In the genomic region with DNA sequence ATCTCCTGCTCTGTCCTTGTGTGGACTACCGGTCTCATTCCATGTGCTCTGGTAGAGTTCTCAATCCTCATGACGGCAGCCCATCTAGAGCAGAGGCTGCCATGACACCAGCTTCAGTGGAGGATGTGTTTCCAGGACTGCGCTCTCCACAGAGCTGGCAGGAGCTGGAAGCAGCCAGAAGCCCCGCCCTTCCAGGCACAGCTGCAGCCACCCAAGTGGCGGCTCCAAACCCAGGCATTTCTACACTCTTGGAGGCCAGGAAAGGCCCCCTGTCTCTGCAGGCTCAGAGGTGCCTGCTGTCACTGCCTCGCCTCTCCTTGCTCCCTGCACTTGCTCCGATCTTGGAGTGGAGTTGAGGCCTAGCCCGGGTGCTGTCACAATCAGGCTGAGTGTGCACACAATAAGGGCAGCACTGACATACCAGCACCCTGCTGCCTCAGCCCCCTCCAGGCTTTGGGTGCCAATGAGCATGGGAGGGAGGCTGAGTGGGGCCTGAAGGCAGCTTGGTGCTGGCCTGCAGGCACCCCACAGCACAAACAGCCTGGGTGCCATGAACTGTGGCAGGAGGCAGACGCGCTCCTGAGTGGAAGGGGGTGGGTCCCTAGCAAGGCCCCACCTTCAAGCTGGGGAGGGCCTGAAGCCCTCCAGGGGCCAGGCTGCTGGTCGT, we compare ENCODE assay signal across 24 cellular contexts.
"Had no signal": no experiment of that assay in that cellular context is flagged by ENCODE, and none has a peak within 500 bp of the region (broad histone marks: within the 10 kb centered on the region; RNA-seq: fewer than 3 reads in every experiment).

No MANE protein-coding gene starts in this region.

- ATAC-seq: activated CD8-positive, alpha-beta T cell treated with anti-CD3 and anti-CD28 coated beads for 36 hours; body of pancreas; Panc1 had no signal

- H3K36me3 ChIP-seq: breast epithelium had no signal

- H3K4me3 ChIP-seq: body of pancreas, breast epithelium had no signal

- H3K4me1 ChIP-seq: body of pancreas, breast epithelium had no signal

- H3K27me3 ChIP-seq: body of pancreas, breast epithelium had no signal

- H3K27ac ChIP-seq: body of pancreas, breast epithelium, VCaP had no signal

- DNase-seq: activated CD4-positive, alpha-beta T cell treated with anti-CD3 and anti-CD28 coated beads, Interleukin-2, amount 10 ng/mL, durations not matched to agents 24 days and 14 days; activated CD4-positive, alpha-beta T cell treated with anti-CD3 and anti-CD28 coated beads, Interleukin-2, amount 50 U/mL, for 4 hours; activated CD4-positive, CD25-positive, alpha-beta regulatory T cell; activated CD8-positive, alpha-beta T cell treated with anti-CD3 and anti-CD28 coated beads for 36 hours; activated gamma-delta T cell; activated naive CD4-positive, alpha-beta T cell treated with Interleukin-2 at 50 U/mL for 16 hours; activated naive CD8-positive, alpha-beta T cell treated with anti-CD3 and anti-CD28 coated beads, Interleukin-2, amount 10 ng/mL, durations not matched to agents 7 days and 5 days; activated T-cell treated with anti-CD3 and anti-CD28 coated beads, Interleukin-2, amount 50 U/mL, for 24 hours; amygdala; body of pancreas; NCI-H1048; NCI-H1105 treated with DMSO at 0.1 percent for 48 hours; NCI-H1436; NCI-H1694; NCI-H1930; NCI-H345; NCI-H524 treated with DMSO at 0.1 percent for 48 hours; SHP77; SW 1271; T-helper 2 cell; T-helper 9 cell had no signal

- H3K9me3 ChIP-seq: body of pancreas, breast epithelium had no signal
